Comparison of ENCODE assay signal across 13 cellular contexts in the genomic region with DNA sequence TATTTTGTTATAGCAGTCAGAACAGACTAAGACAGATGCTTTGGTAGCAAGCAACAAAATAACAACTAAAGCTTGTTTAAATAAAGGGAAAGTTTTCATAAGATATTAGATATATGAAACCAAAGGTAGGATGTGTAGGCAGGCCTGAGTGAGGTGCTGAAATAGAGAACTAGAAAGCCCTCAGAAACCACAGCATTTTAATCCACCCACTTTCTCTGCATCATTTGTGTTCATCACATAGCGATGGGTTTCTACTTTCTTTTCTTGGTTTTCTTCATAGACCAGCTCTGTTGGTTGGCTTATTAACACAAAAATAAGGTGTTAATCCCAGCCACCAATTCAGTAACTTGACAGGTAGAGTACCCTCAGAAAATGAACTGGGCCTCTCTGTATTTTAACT. TPM values are rescaled to one million over a fixed set of nuclear protein-coding genes. Genes with fewer than 3 reads are reported as not detected.
DNase-seq lines count a peak whose midpoint lies in the region; ATAC-seq and TF ChIP-seq lines count a peak whose summit lies in the region.
"Had no signal": no experiment of that assay in that cellular context is flagged by ENCODE, and none has a peak within 500 bp of the region (broad histone marks: within the 10 kb centered on the region; RNA-seq: fewer than 3 reads in every experiment).

No MANE protein-coding gene starts in this region.

- no peaks in the 10 kb centered on the region for H3K27me3 ChIP-seq in endodermal cell (ENCODE audit: control insufficient read depth, insufficient read depth, low read length, poor library complexity, severe bottlenecking)

- no peaks in the 10 kb centered on the region for H3K27me3 Mint-ChIP-seq in endodermal cell (ENCODE audit: insufficient read depth)

- H3K9me3 Mint-ChIP-seq in endodermal cell: peaks cover 7% of the 10 kb centered on the region

- no peak overlapping the region for H3K4me3 ChIP-seq in endodermal cell (ENCODE audit: low read length)
- H3K4me3 ChIP-seq in coronary artery: no peak overlapping the region
- H3K4me3 ChIP-seq: SK-N-MC had no signal

- no peak overlapping the region for H3K27ac Mint-ChIP-seq in endodermal cell
- H3K27ac Mint-ChIP-seq: activated CD4-positive, alpha-beta memory T cell treated with anti-CD3 and anti-CD28 coated beads for 36 hours; naive thymus-derived CD4-positive, alpha-beta T cell had no signal

- no peaks in the 10 kb centered on the region for H3K36me3 ChIP-seq in endodermal cell (ENCODE audit: control insufficient read depth, insufficient read depth, low read length)

- no peak overlapping the region for H3K9ac ChIP-seq in endodermal cell (ENCODE audit: extremely low read depth, low read length, poor library complexity, severe bottlenecking)

- H3K27ac ChIP-seq in endodermal cell (ENCODE audit: low read depth, low read length) (no peak overlapping the region), coronary artery (no peak overlapping the region)
- H3K27ac ChIP-seq: SK-N-MC had no signal

- H3K36me3 Mint-ChIP-seq in endodermal cell (ENCODE audit: low read depth): no peaks in the 10 kb centered on the region

- ATAC-seq in GM18508 (IDR thresholded peaks at IDR 0.05; ENCODE audit: insufficient read depth, unreplicated experiment) (peak; percentile 100), GM19455 (IDR thresholded peaks at IDR 0.05; ENCODE audit: unreplicated experiment) (peak; percentile 100), HG02884 (IDR thresholded peaks at IDR 0.05; ENCODE audit: unreplicated experiment) (peak; percentile 100), HG03565 (IDR thresholded peaks at IDR 0.05; ENCODE audit: unreplicated experiment) (peak; percentile 100)
- ATAC-seq: naive thymus-derived CD4-positive, alpha-beta T cell had no signal

- no peak overlapping the region for H3K4me3 Mint-ChIP-seq in endodermal cell
- H3K4me3 Mint-ChIP-seq: activated CD4-positive, alpha-beta memory T cell treated with anti-CD3 and anti-CD28 coated beads for 36 hours; naive thymus-derived CD4-positive, alpha-beta T cell had no signal

- WGBS in endodermal cell (ENCODE audit: insufficient coverage in 1 of 2, insufficient read length in 1 of 2), 2 experiments: 84 to 100% methylated on average over 1 of the region's 1 CpG

- TF ChIP-seq CTCF in endodermal cell (conservative IDR thresholded peaks at IDR 0.05) (no peak), coronary artery (IDR thresholded peaks at IDR 0.05) (no peak)

- H3K4me1 Mint-ChIP-seq in endodermal cell: no peaks in the 10 kb centered on the region
- H3K4me1 Mint-ChIP-seq: naive thymus-derived CD4-positive, alpha-beta T cell had no signal

- H3K4me1 ChIP-seq in endodermal cell (ENCODE audit: control insufficient read depth, insufficient read depth, low read length): no peaks in the 10 kb centered on the region

- DNase-seq in activated gamma-delta T cell (lab: John Stamatoyannopoulos, UW) (no peak), germinal center (ENCODE audit: low spot score) (no peak), endodermal cell (no peak), coronary artery (ENCODE audit: low spot score) (no peak)
- DNase-seq: activated CD4-positive, alpha-beta memory T cell treated with anti-CD3 and anti-CD28 coated beads for 36 hours; Karpas-422; naive thymus-derived CD4-positive, alpha-beta T cell; NCI-H510A treated with DMSO at 0.1 percent for 48 hours had no signal

- no peaks in the 10 kb centered on the region for H3K9me3 ChIP-seq in endodermal cell (ENCODE audit: control insufficient read depth, low read length)

RNA-seq across cellular contexts. Expression of gene RPS12, which starts 58.6 kb away (rescaled TPM):
- 1,000 to 10,000 TPM; 1,249 to 1,298 TPM for total RNA-seq in endodermal cell
- polyA plus RNA-seq in endodermal cell (2013, experiment 1 of 2): 2,047 TPM
- polyA plus RNA-seq in endodermal cell (2013, experiment 2 of 2): 1,835 TPM
